In the genomic region with DNA sequence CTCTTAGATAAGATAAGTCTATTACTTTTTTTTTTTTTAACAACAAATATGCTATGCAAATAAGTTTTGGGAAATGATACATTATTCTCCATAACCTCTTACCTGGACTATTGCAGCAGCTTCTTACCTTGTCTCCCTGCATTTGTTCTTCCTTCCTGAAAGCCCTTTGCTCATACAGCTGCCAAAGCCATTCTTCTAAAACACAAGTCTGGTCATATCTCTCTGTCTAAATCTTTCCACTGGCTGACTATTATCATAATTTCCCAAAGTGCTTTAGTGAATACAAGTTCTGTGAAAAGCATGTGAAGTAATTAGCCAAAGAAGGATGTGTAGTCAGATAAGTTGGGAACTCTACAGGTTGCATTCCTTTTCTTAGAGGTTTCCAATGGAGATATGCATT, we compare ENCODE assay signal across 14 cellular contexts.
A peak's percentile ranks its signal among the peaks of the same experiment; 100 is the strongest.
DNase-seq lines count a peak whose midpoint lies in the region; ATAC-seq and TF ChIP-seq lines count a peak whose summit lies in the region.
"Had no signal": no experiment of that assay in that cellular context is flagged by ENCODE, and none has a peak within 500 bp of the region (broad histone marks: within the 10 kb centered on the region; RNA-seq: fewer than 3 reads in every experiment).

No MANE protein-coding gene starts in this region.

- peaks cover 8% of the 10 kb centered on the region; the same call in 1 of the 2 replicates for H3K36me3 ChIP-seq in ACC112 (ENCODE audit: insufficient read depth, low read length)
- H3K36me3 ChIP-seq in esophagus squamous epithelium: no peaks in the 10 kb centered on the region
- no peaks in the 10 kb centered on the region for H3K36me3 ChIP-seq in gastrocnemius medialis
- H3K36me3 ChIP-seq in transverse colon: no peaks in the 10 kb centered on the region

- intact Hi-C loops in esophagus squamous epithelium (cut with DNase I): no loop called here
- intact Hi-C loops in gastrocnemius medialis (cut with DNase I; ENCODE audit: low total_unique reads): loop anchor here (5.0 kb wide), 2 partner anchors 152 to 297 kb away; no protein-coding TSS in a partner anchor
- intact Hi-C loops in transverse colon (cut with DNase I; ENCODE audit: low total_unique reads): no loop called here

- peaks cover 5% of the 10 kb centered on the region for H3K79me2 ChIP-seq in ACC112 (ENCODE audit: control insufficient read depth, insufficient read depth, low read length, unreplicated experiment)

- DNase-seq in OCI-M1 (lab: John Stamatoyannopoulos, UW) (peak; percentile 2), esophagus squamous epithelium (lab: John Stamatoyannopoulos, UW) (no peak), gastrocnemius medialis (no peak), NCI-H2171 treated with DMSO at 0.1 percent for 48 hours (lab: John Stamatoyannopoulos, UW) (no peak), transverse colon (no peak), retina (no peak), HPDE6-E6E7 (ENCODE audit: extremely low spot score) (no peak)
- DNase-seq: C1 segment of cervical spinal cord; CD4-positive, alpha-beta T cell; DMS79; HCEC 1CT had no signal

- H3K27ac ChIP-seq in ACC112 (ENCODE audit: low read depth, low read length) (no peak overlapping the region), esophagus squamous epithelium (peak overlapping the region in 3 of 4 donors; percentile 19 to 59 (median 44)), gastrocnemius medialis (peak overlapping the region in 3 of 4 donors; percentile 79 to 83 (median 81)), transverse colon (no peak overlapping the region)
- H3K27ac ChIP-seq: 22Rv1 had no signal

- TF ChIP-seq POLR2A in esophagus squamous epithelium (IDR thresholded peaks at IDR 0.05) (no peak), gastrocnemius medialis (IDR thresholded peaks at IDR 0.05) (no peak), transverse colon (IDR thresholded peaks at IDR 0.05) (no peak)

- peaks cover 0 to 4% (median 0%) of the 10 kb centered on the region in 3 donors for H3K9me3 ChIP-seq in esophagus squamous epithelium
- no peaks in the 10 kb centered on the region for H3K9me3 ChIP-seq in gastrocnemius medialis
- no peaks in the 10 kb centered on the region for H3K9me3 ChIP-seq in transverse colon

- in situ Hi-C loops in gastrocnemius medialis (cut with MboI; ENCODE audit: low sequenced_read_pairs in 4 of 4) (no loop called here), transverse colon (cut with MboI; ENCODE audit: low pct_ligation_motif_present in 1 of 4, low pct_unique_long_range_greater_than_20kb in 1 of 4, low sequenced_read_pairs in 3 of 4) (no loop called here)

- no peaks in the 10 kb centered on the region for H3K27me3 ChIP-seq in ACC112 (ENCODE audit: insufficient read depth, low read length)
- H3K27me3 ChIP-seq in esophagus squamous epithelium: no peaks in the 10 kb centered on the region
- no peaks in the 10 kb centered on the region for H3K27me3 ChIP-seq in gastrocnemius medialis
- no peaks in the 10 kb centered on the region for H3K27me3 ChIP-seq in transverse colon

- TF ChIP-seq CTCF in esophagus squamous epithelium (IDR thresholded peaks at IDR 0.05) (no peak), gastrocnemius medialis (IDR thresholded peaks at IDR 0.05 in 4 of 5, conservative IDR thresholded peaks at IDR 0.05 in 1 of 5) (no peak), transverse colon (IDR thresholded peaks at IDR 0.05) (no peak)

- H3K4me1 ChIP-seq in ACC112 (ENCODE audit: control insufficient read depth, insufficient read depth, low read length, unreplicated experiment) (peaks cover 29% of the 10 kb centered on the region), esophagus squamous epithelium (peaks cover 0 to 29% (median 3%) of the 10 kb centered on the region in 3 donors), gastrocnemius medialis (peaks cover 7 to 16% of the 10 kb centered on the region in 2 donors), transverse colon (no peaks in the 10 kb centered on the region)

- H3K4me3 ChIP-seq in ACC112 (ENCODE audit: low read depth, low read length) (peak overlapping the region; percentile 71), esophagus squamous epithelium (no peak overlapping the region), gastrocnemius medialis (no peak overlapping the region), transverse colon (no peak overlapping the region)
- H3K4me3 ChIP-seq: GM12878 had no signal

- ATAC-seq in gastrocnemius medialis: no peak

- TF ChIP-seq EP300 in transverse colon (IDR thresholded peaks at IDR 0.05; ENCODE audit: low read depth): no peak

- H2AFZ ChIP-seq in ACC112 (ENCODE audit: low read length, unreplicated experiment): no peak overlapping the region

Comparison
In these comparisons a context has a peak if more than half of its experiments do, and no peak if none do; other contexts are left out.
1. H3K27ac ChIP-seq: peak in esophagus squamous epithelium (3 of 4) and gastrocnemius medialis (3 of 4); none in ACC112 (single experiment) and transverse colon (0 of 4).